ENCODE assay signal across 8 cellular contexts in genomic region chr17:80899402-80900268, GRCh38.
DNase-seq lines count a peak whose midpoint lies in the region; ATAC-seq, FAIRE-seq and TF ChIP-seq lines count a peak whose summit lies in the region.

No MANE protein-coding gene starts in this region.

- H2AFZ ChIP-seq in H9 (ENCODE audit: low read length) = no peak overlapping the region
- no peak overlapping the region for H2AFZ ChIP-seq in HepG2 (ENCODE audit: low read length)

- no peak overlapping the region for H2BK5ac ChIP-seq in H9 (ENCODE audit: insufficient read length, low read length)

- H4K5ac ChIP-seq in H9 (ENCODE audit: insufficient read length, low read depth, low read length) = no peak overlapping the region

- POLR2A ChIA-PET in HepG2 (lab: Yijun Ruan, JAX) = no interaction called here

- H3K4me1 ChIP-seq in H9 (ENCODE audit: insufficient read depth, low read length) (no peaks in the 10 kb centered on the region), HepG2 (ENCODE audit: insufficient read depth, low read length) (no peaks in the 10 kb centered on the region)

- FAIRE-seq in HepG2 (lab: Jason Lieb, UNC) = peak; percentile 56

- no CpG with 5 or more reads among the region's 22 CpGs for WGBS in H9 (ENCODE audit: extremely low coverage, insufficient read length, low lambda C conversion rate)
- 91% methylated on average over 20 of the region's 22 CpGs for WGBS in HepG2 (ENCODE audit: low lambda C conversion rate)

- no peaks in the 10 kb centered on the region for H3K23me2 ChIP-seq in H9 (ENCODE audit: insufficient read length, low read depth, low read length, poor library complexity, severe bottlenecking)

- BruUV-seq in HepG2 (replicated peaks; lab: Mats Ljungman, UMichigan) = TSS peak; percentile 22

- H4K8ac ChIP-seq in H9 (replicated peaks; ENCODE audit: insufficient read length, low read depth, low read length) = no peak overlapping the region

- H2BK20ac ChIP-seq in H9 (ENCODE audit: low read depth, low read length, poor library complexity, severe bottlenecking) = no peak overlapping the region

- ATAC-seq in HepG2 (no peak), GM21381 (IDR thresholded peaks at IDR 0.05; ENCODE audit: unreplicated experiment) (no peak)

- no peak overlapping the region for H4K91ac ChIP-seq in H9 (ENCODE audit: insufficient read length, low read depth, low read length)

- H3K56ac ChIP-seq in H9 (ENCODE audit: insufficient read length, low read depth, low read length) = no peak overlapping the region

- peak; percentile 58 for DNase-seq in AG20443 (ENCODE audit: low spot score)
- peak; percentile 83 for DNase-seq in H9
- DNase-seq in amniotic epithelial cell (ENCODE audit: low read depth) = peak; percentile 42
- peak; percentile 29 for DNase-seq in HepG2 (ENCODE audit: low spot score)
- DNase-seq in stimulated activated CD8-positive, alpha-beta memory T cell treated with anti-CD3 and anti-CD28 coated beads, Interleukin-7, amount 100 ng/mL, for 48 hours (ENCODE audit: extremely low read depth in 1 of 2, low read depth in 1 of 2) = peak; percentile 32 to 71
- DNase-seq in NCI-H1417 treated with DMSO at 0.1 percent for 48 hours (lab: John Stamatoyannopoulos, UW) = no peak

- H2BK12ac ChIP-seq in H9 (ENCODE audit: insufficient read length, low read depth, low read length) = no peak overlapping the region

- H2BK120ac ChIP-seq in H9 (ENCODE audit: low read depth, low read length, poor library complexity, severe bottlenecking) = no peak overlapping the region

- H4K20me1 ChIP-seq in H9 (ENCODE audit: control insufficient read depth, insufficient read depth, insufficient read length) (no peaks in the 10 kb centered on the region), HepG2 (ENCODE audit: insufficient read depth, low read length) (no peaks in the 10 kb centered on the region)

- H3K27me3 ChIP-seq in H9 (ENCODE audit: insufficient read depth, low read length) = no peaks in the 10 kb centered on the region
- H3K27me3 ChIP-seq in HepG2 (ENCODE audit: control insufficient read depth in 1 of 2, insufficient read depth in 2 of 2, low read length in 2 of 2) = no peaks in the 10 kb centered on the region

- H3K36me3 Mint-ChIP-seq in H9 (ENCODE audit: insufficient read depth in 1 of 3, low read depth in 3 of 3) = peaks cover 0 to 11% (median 11%) of the 10 kb centered on the region in 3 experiments; a peak in 4 of 7 replicates
- H3K36me3 Mint-ChIP-seq in T-helper 1 cell treated with Interleukin-12 subunit alpha and Interleukin-12 subunit beta and Interleukin-4 antibody, amounts not matched to agents 30 μg/mL and 1 μg/mL, for 36 hours (ENCODE audit: low read depth) = peaks cover 49% of the 10 kb centered on the region

- no peak overlapping the region for H3K18ac ChIP-seq in H9 (ENCODE audit: insufficient read length, low read depth, low read length)

- TF ChIP-seq POLR2A in HepG2 (IDR thresholded peaks at IDR 0.05; ENCODE audit: insufficient read depth in 1 of 2, low read depth in 2 of 2, low read length in 2 of 2) = no peak

- TF ChIP-seq EP300 in HepG2 (IDR thresholded peaks at IDR 0.05; ENCODE audit: low read depth in 2 of 2, low read length in 2 of 2) = no peak
- no peak for TF ChIP-seq EP300 in HepG2 (CRISPR knock-in tag; IDR thresholded peaks at IDR 0.05; ENCODE audit: borderline replicate concordance)

- H3K9me3 ChIP-seq in H9 (ENCODE audit: control insufficient read depth, low read depth, low read length) (no peaks in the 10 kb centered on the region), HepG2 (ENCODE audit: low read length) (no peaks in the 10 kb centered on the region)

- TF ChIP-seq CTCF in H9 (conservative IDR thresholded peaks at IDR 0.05) (peak; percentile 98), HepG2 (CRISPR knock-in tag; IDR thresholded peaks at IDR 0.05) (peak; percentile 53)

- H3K9me3 Mint-ChIP-seq in H9 = no peaks in the 10 kb centered on the region
- no peaks in the 10 kb centered on the region for H3K9me3 Mint-ChIP-seq in T-helper 1 cell treated with Interleukin-12 subunit alpha and Interleukin-12 subunit beta and Interleukin-4 antibody, amounts not matched to agents 30 μg/mL and 1 μg/mL, for 36 hours

- H3K9ac ChIP-seq in H9 (ENCODE audit: extremely low read depth, insufficient read length, low read length) (no peak overlapping the region), HepG2 (ENCODE audit: insufficient read depth, low read depth, low read length) (no peak overlapping the region)

- in situ Hi-C loops in HepG2 (cut with HindIII; ENCODE audit: extremely low pct_ligation_motif_present, low pct_unique_long_range_greater_than_20kb) = no loop called here

- H3K4me3 Mint-ChIP-seq in H9 = no peak overlapping the region
- H3K4me3 Mint-ChIP-seq in T-helper 1 cell treated with Interleukin-12 subunit alpha and Interleukin-12 subunit beta and Interleukin-4 antibody, amounts not matched to agents 30 μg/mL and 1 μg/mL, for 36 hours = no peak overlapping the region

- H3K4me3 ChIP-seq in HepG2 (replicated peaks in 1 of 3; ENCODE audit: insufficient read depth in 1 of 3, low read depth in 2 of 3, low read length in 3 of 3) = no peak overlapping the region

- H2BK15ac ChIP-seq in H9 (ENCODE audit: low read depth, low read length) = no peak overlapping the region

- no peaks in the 10 kb centered on the region for H3K79me1 ChIP-seq in H9 (ENCODE audit: insufficient read depth, low read depth, low read length, poor library complexity, severe bottlenecking)

- no peak overlapping the region for H3K4ac ChIP-seq in H9 (ENCODE audit: low read depth, low read length)

- peaks cover 3% of the 10 kb centered on the region; the same call in 1 of the 2 replicates for H3K27me3 Mint-ChIP-seq in H9 (ENCODE audit: low read depth)
- no peaks in the 10 kb centered on the region for H3K27me3 Mint-ChIP-seq in T-helper 1 cell treated with Interleukin-12 subunit alpha and Interleukin-12 subunit beta and Interleukin-4 antibody, amounts not matched to agents 30 μg/mL and 1 μg/mL, for 36 hours (ENCODE audit: low read depth)

- peak; percentile 19; the same call in 1 of the 2 replicates for TF ChIP-seq RAD21 in HepG2 (CRISPR knock-in tag; IDR thresholded peaks at IDR 0.05)

- H3K14ac ChIP-seq in H9 (ENCODE audit: insufficient read depth, low read length) = no peak overlapping the region; the same call in 1 of the 2 replicates

- no peak overlapping the region for H3K27ac Mint-ChIP-seq in H9
- peak overlapping the region; percentile 39 for H3K27ac Mint-ChIP-seq in T-helper 1 cell treated with Interleukin-12 subunit alpha and Interleukin-12 subunit beta and Interleukin-4 antibody, amounts not matched to agents 30 μg/mL and 1 μg/mL, for 36 hours

- H3K79me2 ChIP-seq in H9 (ENCODE audit: insufficient read depth, low read length) (no peaks in the 10 kb centered on the region), HepG2 (ENCODE audit: insufficient read depth, low read length) (no peaks in the 10 kb centered on the region)

- H2AK5ac ChIP-seq in H9 (ENCODE audit: insufficient read length, low read length) = no peak overlapping the region

- intact Hi-C loops in HepG2 (cut with micrococcal nuclease; ENCODE audit: unreplicated experiment) = no loop called here

- H3K36me3 ChIP-seq in HepG2 (replicated peaks in 1 of 2; ENCODE audit: control insufficient read depth in 1 of 2, insufficient read depth in 2 of 2, low read length in 2 of 2) = peaks cover 27 to 63% of the 10 kb centered on the region in 2 experiments

- no peak overlapping the region for H3K4me2 ChIP-seq in H9 (ENCODE audit: insufficient read depth, insufficient read length, low read length)
- H3K4me2 ChIP-seq in HepG2 (ENCODE audit: low read depth, low read length) = no peak overlapping the region

- H3K4me1 Mint-ChIP-seq in H9 = peaks cover 5 to 7% of the 10 kb centered on the region in 2 experiments
- H3K4me1 Mint-ChIP-seq in T-helper 1 cell treated with Interleukin-12 subunit alpha and Interleukin-12 subunit beta and Interleukin-4 antibody, amounts not matched to agents 30 μg/mL and 1 μg/mL, for 36 hours (ENCODE audit: low read depth) = peaks cover 51% of the 10 kb centered on the region

- H3T11ph ChIP-seq in H9 (ENCODE audit: low read length) = no peak overlapping the region

- CTCF ChIA-PET in HepG2 (lab: Yijun Ruan, JAX; ENCODE audit: low intra/inter-chr PET ratio, low total read pairs) = no interaction called here

- H3K23ac ChIP-seq in H9 (ENCODE audit: insufficient read length, low read depth, low read length) = no peak overlapping the region

- H3K27ac ChIP-seq in H9 (ENCODE audit: insufficient read length, low read depth, low read length) (no peak overlapping the region), HepG2 (ENCODE audit: extremely low read length, insufficient read depth, low read length) (no peak overlapping the region)

TF ChIP-seq in HepG2, 621 proteins besides CTCF, POLR2A, EP300 and RAD21 (continues in another document):
- TF ChIP-seq ZFP41 (CRISPR knock-in tag; IDR thresholded peaks at IDR 0.05; ENCODE audit: borderline replicate concordance) (no peak), STAG1 (CRISPR knock-in tag; IDR thresholded peaks at IDR 0.05) (peak; percentile 36; the same call in 1 of the 2 replicates), FOXP4 (CRISPR knock-in tag; IDR thresholded peaks at IDR 0.05) (no peak), SRSF4 (IDR thresholded peaks at IDR 0.05; ENCODE audit: low read depth, low read length, poor library complexity, severe bottlenecking) (no peak), ZNF326 (CRISPR knock-in tag; IDR thresholded peaks at IDR 0.05; ENCODE audit: borderline replicate concordance) (no peak)
